Comparison of ENCODE assay signal across 1 cellular context in the genomic region with DNA sequence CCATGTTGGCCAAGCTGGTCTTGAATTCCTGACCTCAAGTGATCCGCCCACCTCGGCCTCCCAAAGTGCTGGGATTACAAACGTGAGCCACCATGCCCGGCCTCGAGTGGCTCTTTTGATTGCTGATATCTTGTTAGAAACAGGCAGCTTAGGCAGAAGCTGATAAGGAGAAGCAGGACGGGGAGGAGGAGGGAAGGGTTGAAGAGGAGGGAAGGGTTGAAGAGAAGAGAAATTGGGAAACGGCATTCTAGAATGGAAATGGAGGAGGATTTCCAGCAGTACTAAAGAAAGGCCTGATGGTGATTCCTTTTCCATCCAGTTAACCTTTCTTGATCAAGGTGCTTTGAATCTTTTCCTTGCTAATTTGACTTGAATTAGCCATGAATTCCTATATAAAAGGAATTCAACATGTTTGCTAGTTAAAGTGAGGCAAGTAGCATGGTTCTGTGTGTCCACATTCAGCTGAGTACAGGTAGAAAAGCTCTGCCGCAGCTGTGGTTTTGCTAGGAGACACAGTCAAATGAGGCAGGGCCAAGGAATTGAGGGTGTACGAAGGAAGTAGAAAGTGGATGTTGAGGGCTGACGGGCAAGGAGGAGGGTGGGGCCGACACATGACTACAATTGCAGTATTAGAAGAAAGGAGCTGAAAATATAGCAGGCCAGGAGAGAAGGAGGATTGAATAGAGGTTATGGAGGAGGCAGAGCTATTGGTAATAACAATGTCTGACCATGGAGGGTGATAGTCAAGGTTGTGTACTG.
TF ChIP-seq lines count a peak whose summit lies in the region.

No MANE protein-coding gene starts in this region.

TF ChIP-seq in HepG2, 621 proteins besides CTCF, POLR2A, EP300 and RAD21 (continued from another document):
- TF ChIP-seq ZNF567 (CRISPR knock-in tag; IDR thresholded peaks at IDR 0.05; ENCODE audit: borderline replicate concordance) (no peak), ZNF572 (CRISPR knock-in tag; IDR thresholded peaks at IDR 0.05) (no peak), TAF15 (IDR thresholded peaks at IDR 0.05; ENCODE audit: low read depth, low read length, poor library complexity, severe bottlenecking) (no peak), KLF9 (CRISPR knock-in tag; IDR thresholded peaks at IDR 0.05; ENCODE audit: low read depth) (no peak), REPIN1 (CRISPR knock-in tag; IDR thresholded peaks at IDR 0.05; ENCODE audit: borderline replicate concordance, low read depth) (no peak)
- TF ChIP-seq, protein P1, sequence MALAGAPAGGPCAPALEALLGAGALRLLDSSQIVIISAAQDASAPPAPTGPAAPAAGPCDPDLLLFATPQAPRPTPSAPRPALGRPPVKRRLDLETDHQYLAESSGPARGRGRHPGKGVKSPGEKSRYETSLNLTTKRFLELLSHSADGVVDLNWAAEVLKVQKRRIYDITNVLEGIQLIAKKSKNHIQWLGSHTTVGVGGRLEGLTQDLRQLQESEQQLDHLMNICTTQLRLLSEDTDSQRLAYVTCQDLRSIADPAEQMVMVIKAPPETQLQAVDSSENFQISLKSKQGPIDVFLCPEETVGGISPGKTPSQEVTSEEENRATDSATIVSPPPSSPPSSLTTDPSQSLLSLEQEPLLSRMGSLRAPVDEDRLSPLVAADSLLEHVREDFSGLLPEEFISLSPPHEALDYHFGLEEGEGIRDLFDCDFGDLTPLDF (CRISPR knock-in tag; IDR thresholded peaks at IDR 0.05): no peak
- TF ChIP-seq, protein P2, sequence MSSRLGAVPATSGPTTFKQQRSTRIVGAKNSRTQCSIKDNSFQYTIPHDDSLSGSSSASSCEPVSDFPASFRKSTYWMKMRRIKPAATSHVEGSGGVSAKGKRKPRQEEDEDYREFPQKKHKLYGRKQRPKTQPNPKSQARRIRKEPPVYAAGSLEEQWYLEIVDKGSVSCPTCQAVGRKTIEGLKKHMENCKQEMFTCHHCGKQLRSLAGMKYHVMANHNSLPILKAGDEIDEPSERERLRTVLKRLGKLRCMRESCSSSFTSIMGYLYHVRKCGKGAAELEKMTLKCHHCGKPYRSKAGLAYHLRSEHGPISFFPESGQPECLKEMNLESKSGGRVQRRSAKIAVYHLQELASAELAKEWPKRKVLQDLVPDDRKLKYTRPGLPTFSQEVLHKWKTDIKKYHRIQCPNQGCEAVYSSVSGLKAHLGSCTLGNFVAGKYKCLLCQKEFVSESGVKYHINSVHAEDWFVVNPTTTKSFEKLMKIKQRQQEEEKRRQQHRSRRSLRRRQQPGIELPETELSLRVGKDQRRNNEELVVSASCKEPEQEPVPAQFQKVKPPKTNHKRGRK (CRISPR knock-in tag; IDR thresholded peaks at IDR 0.05): no peak
- TF ChIP-seq, protein P3, sequence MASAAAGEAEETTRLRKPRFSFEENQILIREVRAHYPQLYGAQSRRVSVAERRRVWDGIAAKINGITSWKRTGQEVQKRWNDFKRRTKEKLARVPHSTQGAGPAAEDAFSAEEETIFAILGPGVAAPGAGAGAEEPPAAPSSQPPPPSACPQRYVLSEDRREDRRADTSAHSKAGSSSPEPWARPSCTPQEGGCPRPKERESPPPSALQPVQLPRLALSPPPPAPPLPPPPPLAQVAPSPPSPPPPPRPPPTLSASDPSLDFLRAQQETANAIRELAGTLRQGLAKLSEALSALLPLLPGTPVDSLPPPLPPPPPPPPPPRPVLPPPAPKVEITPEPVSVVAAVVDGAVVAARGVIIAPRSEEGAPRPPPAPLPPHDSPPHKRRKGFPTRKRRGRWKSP (CRISPR knock-in tag; IDR thresholded peaks at IDR 0.05): no peak
